In the genomic region with DNA sequence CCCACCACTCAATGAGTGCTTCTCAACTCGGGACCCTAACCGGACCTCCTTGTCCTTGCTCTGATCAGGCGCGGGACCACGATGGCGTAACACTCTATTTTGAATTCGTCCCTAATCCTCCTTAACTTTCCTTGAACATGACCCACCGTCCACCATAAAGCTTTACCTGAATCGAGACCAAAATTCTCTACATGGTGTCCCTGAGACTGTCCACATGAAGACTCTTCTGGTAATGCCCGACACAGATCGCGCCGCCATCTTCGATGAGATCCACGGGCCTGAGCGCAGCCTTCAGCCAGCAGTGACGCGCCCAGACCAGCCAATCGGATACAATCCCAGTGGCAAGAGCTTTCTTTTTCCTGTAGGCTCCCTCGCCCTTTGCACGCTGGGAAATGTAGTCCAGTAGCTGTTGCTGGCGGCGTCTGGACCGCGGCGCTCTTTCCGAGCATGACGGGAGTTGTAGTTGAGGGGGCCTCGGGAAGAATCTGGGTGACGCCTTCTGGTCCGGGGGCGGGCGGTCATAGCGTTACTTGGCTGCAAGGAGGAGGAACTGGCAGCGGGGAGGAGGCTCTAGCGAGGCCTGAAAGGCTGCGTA, we compare ENCODE assay signal across 1 cellular context.
TF ChIP-seq lines count a peak whose summit lies in the region.

TSS of gene MRPL50 (minus strand) at position 284 of the 595 bp plus-strand sequence. CDS start at position 258, 26 bp downstream.
TSS of gene ZNF189 (plus strand) at position 517 of the 595 bp plus-strand sequence. CDS start 306 bp downstream, outside the sequence.

TF ChIP-seq in HEK293, 187 proteins besides CTCF, POLR2A, EP300 and RAD21 (continued from another document and continues in another):
- TF ChIP-seq ZNF518A (tag by site-specific recombination; conservative IDR thresholded peaks at IDR 0.05; ENCODE audit: low read depth), result no peak
- TF ChIP-seq WT1 (tag by site-specific recombination; IDR thresholded peaks at IDR 0.05), result no peak
- peak; percentile 66 for TF ChIP-seq ZBTB26 (tag by site-specific recombination; optimal IDR thresholded peaks at IDR 0.05)
- no peak for TF ChIP-seq KLF9 (tag by site-specific recombination; IDR thresholded peaks at IDR 0.05; ENCODE audit: low read depth)
- TF ChIP-seq RBAK (tag by site-specific recombination; IDR thresholded peaks at IDR 0.05), result no peak
- no peak for TF ChIP-seq ZNF366 (tag by site-specific recombination; conservative IDR thresholded peaks at IDR 0.05)
- no peak for TF ChIP-seq ZNF677 (tag by site-specific recombination; IDR thresholded peaks at IDR 0.05)
- TF ChIP-seq PRDM4 (tag by site-specific recombination; IDR thresholded peaks at IDR 0.05), result no peak
- no peak for TF ChIP-seq SETDB1 (IDR thresholded peaks at IDR 0.05; ENCODE audit: insufficient read length, low read length)
- TF ChIP-seq, protein P1, sequence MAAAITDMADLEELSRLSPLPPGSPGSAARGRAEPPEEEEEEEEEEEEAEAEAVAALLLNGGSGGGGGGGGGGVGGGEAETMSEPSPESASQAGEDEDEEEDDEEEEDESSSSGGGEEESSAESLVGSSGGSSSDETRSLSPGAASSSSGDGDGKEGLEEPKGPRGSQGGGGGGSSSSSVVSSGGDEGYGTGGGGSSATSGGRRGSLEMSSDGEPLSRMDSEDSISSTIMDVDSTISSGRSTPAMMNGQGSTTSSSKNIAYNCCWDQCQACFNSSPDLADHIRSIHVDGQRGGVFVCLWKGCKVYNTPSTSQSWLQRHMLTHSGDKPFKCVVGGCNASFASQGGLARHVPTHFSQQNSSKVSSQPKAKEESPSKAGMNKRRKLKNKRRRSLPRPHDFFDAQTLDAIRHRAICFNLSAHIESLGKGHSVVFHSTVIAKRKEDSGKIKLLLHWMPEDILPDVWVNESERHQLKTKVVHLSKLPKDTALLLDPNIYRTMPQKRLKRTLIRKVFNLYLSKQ (tag by site-specific recombination; IDR thresholded peaks at IDR 0.05; ENCODE audit: borderline replicate concordance), result no peak
- 0 out of 2 replicates have a peak, but pooled peaks have one; percentile 59 for TF ChIP-seq ZNF501 (tag by site-specific recombination; IDR thresholded peaks at IDR 0.05)
- no peak for TF ChIP-seq ZNF654 (tag by site-specific recombination; IDR thresholded peaks at IDR 0.05; ENCODE audit: low read depth)
- no peak for TF ChIP-seq ZNF37A (tag by site-specific recombination; IDR thresholded peaks at IDR 0.05)
- no peak for TF ChIP-seq ZNF510 (tag by site-specific recombination; IDR thresholded peaks at IDR 0.05; ENCODE audit: insufficient replicate concordance)
- TF ChIP-seq, protein P2, sequence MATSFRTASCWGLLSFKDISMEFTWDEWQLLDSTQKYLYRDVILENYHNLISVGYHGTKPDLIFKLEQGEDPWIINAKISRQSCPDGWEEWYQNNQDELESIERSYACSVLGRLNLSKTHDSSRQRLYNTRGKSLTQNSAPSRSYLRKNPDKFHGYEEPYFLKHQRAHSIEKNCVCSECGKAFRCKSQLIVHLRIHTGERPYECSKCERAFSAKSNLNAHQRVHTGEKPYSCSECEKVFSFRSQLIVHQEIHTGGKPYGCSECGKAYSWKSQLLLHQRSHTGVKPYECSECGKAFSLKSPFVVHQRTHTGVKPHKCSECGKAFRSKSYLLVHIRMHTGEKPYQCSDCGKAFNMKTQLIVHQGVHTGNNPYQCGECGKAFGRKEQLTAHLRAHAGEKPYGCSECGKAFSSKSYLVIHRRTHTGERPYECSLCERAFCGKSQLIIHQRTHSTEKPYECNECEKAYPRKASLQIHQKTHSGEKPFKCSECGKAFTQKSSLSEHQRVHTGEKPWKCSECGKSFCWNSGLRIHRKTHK (tag by site-specific recombination; IDR thresholded peaks at IDR 0.05), result no peak
- no peak for TF ChIP-seq ZBTB7A (tag by site-specific recombination; IDR thresholded peaks at IDR 0.05; ENCODE audit: low read depth)
- peak; percentile 82 for TF ChIP-seq SCRT2 (tag by site-specific recombination; IDR thresholded peaks at IDR 0.05)
- no peak for TF ChIP-seq ZNF23 (tag by site-specific recombination; IDR thresholded peaks at IDR 0.05; ENCODE audit: borderline replicate concordance)
- no peak for TF ChIP-seq ZNF670 (tag by site-specific recombination; IDR thresholded peaks at IDR 0.05; ENCODE audit: low read depth)
- no peak for TF ChIP-seq ZNF830 (tag by site-specific recombination; IDR thresholded peaks at IDR 0.05; ENCODE audit: low read depth)
- TF ChIP-seq, protein P3, sequence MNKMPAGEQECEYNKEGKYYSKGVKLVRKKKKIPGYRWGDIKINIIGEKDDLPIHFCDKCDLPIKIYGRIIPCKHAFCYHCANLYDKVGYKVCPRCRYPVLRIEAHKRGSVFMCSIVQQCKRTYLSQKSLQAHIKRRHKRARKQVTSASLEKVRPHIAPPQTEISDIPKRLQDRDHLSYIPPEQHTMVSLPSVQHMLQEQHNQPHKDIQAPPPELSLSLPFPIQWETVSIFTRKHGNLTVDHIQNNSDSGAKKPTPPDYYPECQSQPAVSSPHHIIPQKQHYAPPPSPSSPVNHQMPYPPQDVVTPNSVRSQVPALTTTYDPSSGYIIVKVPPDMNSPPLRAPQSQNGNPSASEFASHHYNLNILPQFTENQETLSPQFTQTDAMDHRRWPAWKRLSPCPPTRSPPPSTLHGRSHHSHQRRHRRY (tag by site-specific recombination; IDR thresholded peaks at IDR 0.05), result no peak
- no peak for TF ChIP-seq ZNF239 (tag by site-specific recombination; IDR thresholded peaks at IDR 0.05)
- no peak for TF ChIP-seq ZBTB8A (tag by site-specific recombination; IDR thresholded peaks at IDR 0.05)
- TF ChIP-seq, protein P4, sequence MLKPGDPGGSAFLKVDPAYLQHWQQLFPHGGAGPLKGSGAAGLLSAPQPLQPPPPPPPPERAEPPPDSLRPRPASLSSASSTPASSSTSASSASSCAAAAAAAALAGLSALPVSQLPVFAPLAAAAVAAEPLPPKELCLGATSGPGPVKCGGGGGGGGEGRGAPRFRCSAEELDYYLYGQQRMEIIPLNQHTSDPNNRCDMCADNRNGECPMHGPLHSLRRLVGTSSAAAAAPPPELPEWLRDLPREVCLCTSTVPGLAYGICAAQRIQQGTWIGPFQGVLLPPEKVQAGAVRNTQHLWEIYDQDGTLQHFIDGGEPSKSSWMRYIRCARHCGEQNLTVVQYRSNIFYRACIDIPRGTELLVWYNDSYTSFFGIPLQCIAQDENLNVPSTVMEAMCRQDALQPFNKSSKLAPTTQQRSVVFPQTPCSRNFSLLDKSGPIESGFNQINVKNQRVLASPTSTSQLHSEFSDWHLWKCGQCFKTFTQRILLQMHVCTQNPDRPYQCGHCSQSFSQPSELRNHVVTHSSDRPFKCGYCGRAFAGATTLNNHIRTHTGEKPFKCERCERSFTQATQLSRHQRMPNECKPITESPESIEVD (tag by site-specific recombination; IDR thresholded peaks at IDR 0.05), result no peak
- TF ChIP-seq, protein P5, sequence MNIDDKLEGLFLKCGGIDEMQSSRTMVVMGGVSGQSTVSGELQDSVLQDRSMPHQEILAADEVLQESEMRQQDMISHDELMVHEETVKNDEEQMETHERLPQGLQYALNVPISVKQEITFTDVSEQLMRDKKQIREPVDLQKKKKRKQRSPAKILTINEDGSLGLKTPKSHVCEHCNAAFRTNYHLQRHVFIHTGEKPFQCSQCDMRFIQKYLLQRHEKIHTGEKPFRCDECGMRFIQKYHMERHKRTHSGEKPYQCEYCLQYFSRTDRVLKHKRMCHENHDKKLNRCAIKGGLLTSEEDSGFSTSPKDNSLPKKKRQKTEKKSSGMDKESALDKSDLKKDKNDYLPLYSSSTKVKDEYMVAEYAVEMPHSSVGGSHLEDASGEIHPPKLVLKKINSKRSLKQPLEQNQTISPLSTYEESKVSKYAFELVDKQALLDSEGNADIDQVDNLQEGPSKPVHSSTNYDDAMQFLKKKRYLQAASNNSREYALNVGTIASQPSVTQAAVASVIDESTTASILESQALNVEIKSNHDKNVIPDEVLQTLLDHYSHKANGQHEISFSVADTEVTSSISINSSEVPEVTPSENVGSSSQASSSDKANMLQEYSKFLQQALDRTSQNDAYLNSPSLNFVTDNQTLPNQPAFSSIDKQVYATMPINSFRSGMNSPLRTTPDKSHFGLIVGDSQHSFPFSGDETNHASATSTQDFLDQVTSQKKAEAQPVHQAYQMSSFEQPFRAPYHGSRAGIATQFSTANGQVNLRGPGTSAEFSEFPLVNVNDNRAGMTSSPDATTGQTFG (tag by site-specific recombination; IDR thresholded peaks at IDR 0.05; ENCODE audit: borderline replicate concordance), result no peak
- TF ChIP-seq ZNF157 (tag by site-specific recombination; IDR thresholded peaks at IDR 0.05), result no peak
- TF ChIP-seq EGR2 (tag by site-specific recombination; IDR thresholded peaks at IDR 0.05; ENCODE audit: low read depth), result 0 out of 2 replicates have a peak, but pooled peaks have one; percentile 26
- no peak for TF ChIP-seq ZNF146 (tag by site-specific recombination; IDR thresholded peaks at IDR 0.05)
- TF ChIP-seq ZBTB20 (tag by site-specific recombination; IDR thresholded peaks at IDR 0.05), result 0 out of 2 replicates have a peak, but pooled peaks have one; percentile 35
- peak; percentile 59 for TF ChIP-seq ZNF629 (tag by site-specific recombination; IDR thresholded peaks at IDR 0.05)
- TF ChIP-seq, protein P6, sequence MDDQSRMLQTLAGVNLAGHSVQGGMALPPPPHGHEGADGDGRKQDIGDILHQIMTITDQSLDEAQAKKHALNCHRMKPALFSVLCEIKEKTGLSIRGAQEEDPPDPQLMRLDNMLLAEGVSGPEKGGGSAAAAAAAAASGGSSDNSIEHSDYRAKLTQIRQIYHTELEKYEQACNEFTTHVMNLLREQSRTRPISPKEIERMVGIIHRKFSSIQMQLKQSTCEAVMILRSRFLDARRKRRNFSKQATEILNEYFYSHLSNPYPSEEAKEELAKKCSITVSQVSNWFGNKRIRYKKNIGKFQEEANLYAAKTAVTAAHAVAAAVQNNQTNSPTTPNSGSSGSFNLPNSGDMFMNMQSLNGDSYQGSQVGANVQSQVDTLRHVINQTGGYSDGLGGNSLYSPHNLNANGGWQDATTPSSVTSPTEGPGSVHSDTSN (CRISPR knock-in tag; IDR thresholded peaks at IDR 0.05), result no peak
- no peak for TF ChIP-seq ZNF324 (tag by site-specific recombination; IDR thresholded peaks at IDR 0.05)
- TF ChIP-seq, protein P7, sequence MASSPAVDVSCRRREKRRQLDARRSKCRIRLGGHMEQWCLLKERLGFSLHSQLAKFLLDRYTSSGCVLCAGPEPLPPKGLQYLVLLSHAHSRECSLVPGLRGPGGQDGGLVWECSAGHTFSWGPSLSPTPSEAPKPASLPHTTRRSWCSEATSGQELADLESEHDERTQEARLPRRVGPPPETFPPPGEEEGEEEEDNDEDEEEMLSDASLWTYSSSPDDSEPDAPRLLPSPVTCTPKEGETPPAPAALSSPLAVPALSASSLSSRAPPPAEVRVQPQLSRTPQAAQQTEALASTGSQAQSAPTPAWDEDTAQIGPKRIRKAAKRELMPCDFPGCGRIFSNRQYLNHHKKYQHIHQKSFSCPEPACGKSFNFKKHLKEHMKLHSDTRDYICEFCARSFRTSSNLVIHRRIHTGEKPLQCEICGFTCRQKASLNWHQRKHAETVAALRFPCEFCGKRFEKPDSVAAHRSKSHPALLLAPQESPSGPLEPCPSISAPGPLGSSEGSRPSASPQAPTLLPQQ (tag by site-specific recombination; IDR thresholded peaks at IDR 0.05), result peak; percentile 55; the same call in 1 of the 2 replicates
